ENCODE assay signal across 1 cellular context in genomic region chr1:147086129-147086528, GRCh38.
TF ChIP-seq lines count a peak whose summit lies in the region.

No MANE protein-coding gene starts in this region.

TF ChIP-seq in SK-N-SH treated with all-trans-retinoic acid at 6 μM for 48 hours, 23 proteins besides CTCF, POLR2A, EP300 and RAD21 (continued from another document):
- TF ChIP-seq ARNTL (CRISPR knock-in tag; IDR thresholded peaks at IDR 0.05; ENCODE audit: borderline replicate concordance, low read depth) (no peak), CSDC2 (CRISPR knock-in tag; IDR thresholded peaks at IDR 0.05) (no peak), CREB5 (CRISPR knock-in tag; IDR thresholded peaks at IDR 0.05; ENCODE audit: low read depth) (no peak), ZNF565 (CRISPR knock-in tag; conservative IDR thresholded peaks at IDR 0.05; ENCODE audit: low read depth) (no peak), ZFP30 (CRISPR knock-in tag; IDR thresholded peaks at IDR 0.05) (no peak), BACH2 (CRISPR knock-in tag; IDR thresholded peaks at IDR 0.05; ENCODE audit: borderline replicate concordance) (no peak), ZNF70 (CRISPR knock-in tag; IDR thresholded peaks at IDR 0.05) (no peak), ESRRG (CRISPR knock-in tag; IDR thresholded peaks at IDR 0.05) (no peak), PATZ1 (CRISPR knock-in tag; IDR thresholded peaks at IDR 0.05; ENCODE audit: borderline replicate concordance) (no peak)
